Comparison of ENCODE assay signal across 22 cellular contexts in genomic region chrX:2418000-2418399, GRCh38.
DNase-seq lines count a peak whose midpoint lies in the region; ATAC-seq, FAIRE-seq and TF ChIP-seq lines count a peak whose summit lies in the region.
"Had no signal": no experiment of that assay in that cellular context is flagged by ENCODE, and none has a peak within 500 bp of the region (broad histone marks: within the 10 kb centered on the region; RNA-seq: fewer than 3 reads in every experiment).

No MANE protein-coding gene starts in this region.

- H3K9ac ChIP-seq in HepG2 (ENCODE audit: insufficient read depth, low read depth, low read length) (no peak overlapping the region), IMR-90 (ENCODE audit: low read depth, low read length) (no peak overlapping the region), K562 (ENCODE audit: insufficient read depth in 1 of 2, low read depth in 2 of 2, low read length in 2 of 2) (no peak overlapping the region)
- H3K9ac ChIP-seq: BLaER1 treated with 17β-estradiol and CSF1 and Interleukin-3, amounts not matched to agents 10 nM and 100 nM; GM23248 had no signal

- no peak for ATAC-seq in HepG2
- no peak for ATAC-seq in right lobe of liver
- no peak for ATAC-seq in IMR-90 (ENCODE audit: low read depth)
- ATAC-seq in K562, result no peak
- no peak for ATAC-seq in GM21529 (IDR thresholded peaks at IDR 0.05; ENCODE audit: unreplicated experiment)

- H3K4ac ChIP-seq in IMR-90 (ENCODE audit: low read depth, low read length), result no peak overlapping the region

- H3K79me2 ChIP-seq in HepG2 (ENCODE audit: insufficient read depth, low read length), result no peaks in the 10 kb centered on the region
- no peaks in the 10 kb centered on the region for H3K79me2 ChIP-seq in K562 (ENCODE audit: control insufficient read depth, insufficient read depth, low read length)

- H3K56ac ChIP-seq in IMR-90 (ENCODE audit: extremely low read depth, insufficient read depth, low read length), result no peak overlapping the region

- no peak for DNase-seq in HepG2 (ENCODE audit: low spot score)
- DNase-seq in right lobe of liver, result no peak
- no peak for DNase-seq in IMR-90
- DNase-seq in K562 (ENCODE audit: extremely low read depth in 1 of 4, low spot score in 3 of 4), result no peak
- DNase-seq in DMS53 treated with DMSO at 0.1 percent for 48 hours (lab: John Stamatoyannopoulos, UW; ENCODE audit: unreplicated experiment), result no peak
- DNase-seq: ACHN; AML-193; BE2C; CD4-positive, alpha-beta T cell; CD8-positive, alpha-beta memory T cell; DMS53; DND-41; GM23248; H7; HCEC 1CT had no signal

- no peak overlapping the region for H2AK9ac ChIP-seq in IMR-90 (replicated peaks; ENCODE audit: low read depth, low read length, poor library complexity)

- no peak overlapping the region for H3K4me2 ChIP-seq in HepG2 (ENCODE audit: low read depth, low read length)
- no peak overlapping the region for H3K4me2 ChIP-seq in IMR-90 (ENCODE audit: low read depth, low read length)
- H3K4me2 ChIP-seq in K562 (ENCODE audit: insufficient read depth, low read length), result no peak overlapping the region
- H3K4me2 ChIP-seq: BLaER1 treated with 17β-estradiol and CSF1 and Interleukin-3, amounts not matched to agents 10 nM and 100 nM had no signal

- no peak for TF ChIP-seq EP300 in HepG2 (IDR thresholded peaks at IDR 0.05; ENCODE audit: low read depth in 2 of 2, low read length in 2 of 2)
- no peak for TF ChIP-seq EP300 in HepG2 (CRISPR knock-in tag; IDR thresholded peaks at IDR 0.05; ENCODE audit: borderline replicate concordance)
- no peak for TF ChIP-seq EP300 in K562 (IDR thresholded peaks at IDR 0.05; ENCODE audit: low read length)

- H2BK15ac ChIP-seq in IMR-90 (ENCODE audit: low read depth, low read length), result no peak overlapping the region

- H3K27ac ChIP-seq in HepG2 (ENCODE audit: extremely low read length, insufficient read depth, low read length) (no peak overlapping the region), right lobe of liver (no peak overlapping the region), IMR-90 (ENCODE audit: insufficient read depth, low read length) (no peak overlapping the region), K562 (ENCODE audit: extremely low read depth, low read depth, low read length) (no peak overlapping the region)
- H3K27ac ChIP-seq: 22Rv1; BLaER1 treated with 17β-estradiol and CSF1 and Interleukin-3, amounts not matched to agents 10 nM and 100 nM; GM23248 had no signal

- in situ Hi-C loops in HepG2 (cut with HindIII; ENCODE audit: extremely low pct_ligation_motif_present, low pct_unique_long_range_greater_than_20kb), result no loop called here
- in situ Hi-C loops in IMR-90 (cut with MboI; ENCODE audit: low sequenced_read_pairs), result no loop called here
- in situ Hi-C loops in K562 (cut with MboI), result no loop called here

- 0 out of 5 replicates have a peak, but pooled peaks cover 0 to 3% of the 10 kb centered on the region in 2 experiments for H3K36me3 ChIP-seq in HepG2 (replicated peaks in 1 of 2; ENCODE audit: control insufficient read depth in 1 of 2, insufficient read depth in 2 of 2, low read length in 2 of 2)
- peaks cover 0 to 2% (median 0%) of the 10 kb centered on the region in 4 donors for H3K36me3 ChIP-seq in right lobe of liver
- peaks cover 10% of the 10 kb centered on the region for H3K36me3 ChIP-seq in IMR-90 (ENCODE audit: control insufficient read depth, insufficient read depth, low read length)
- no peaks in the 10 kb centered on the region for H3K36me3 ChIP-seq in K562 (ENCODE audit: control insufficient read depth, insufficient read depth, low read length)
- H3K36me3 ChIP-seq: BE2C had no signal

- TF ChIP-seq POLR2A in HepG2 (IDR thresholded peaks at IDR 0.05; ENCODE audit: insufficient read depth in 1 of 2, low read depth in 2 of 2, low read length in 2 of 2), result no peak
- no peak for TF ChIP-seq POLR2A in right lobe of liver (IDR thresholded peaks at IDR 0.05)
- no peak for TF ChIP-seq POLR2A in IMR-90 (IDR thresholded peaks at IDR 0.05; ENCODE audit: low read depth, low read length)
- TF ChIP-seq POLR2A in K562 (conservative IDR thresholded peaks at IDR 0.05), result no peak

- no peak overlapping the region for H4K5ac ChIP-seq in IMR-90 (ENCODE audit: low read depth, low read length)

- dilution Hi-C loops in IMR-90 (cut with HindIII; ENCODE audit: low sequenced_read_pairs, unreplicated experiment), result no loop called here

- no peaks in the 10 kb centered on the region for H3K4me1 ChIP-seq in HepG2 (ENCODE audit: insufficient read depth, low read length)
- no peaks in the 10 kb centered on the region for H3K4me1 ChIP-seq in right lobe of liver
- no peaks in the 10 kb centered on the region for H3K4me1 ChIP-seq in IMR-90 (ENCODE audit: control insufficient read depth, insufficient read depth, low read length)
- H3K4me1 ChIP-seq in K562 (replicated peaks in 1 of 2; ENCODE audit: control insufficient read depth in 2 of 2, insufficient read depth in 2 of 2, low read length in 2 of 2), result no peaks in the 10 kb centered on the region
- H3K4me1 ChIP-seq: BE2C had no signal

- H3K27me3 ChIP-seq in HepG2 (ENCODE audit: control insufficient read depth in 1 of 2, insufficient read depth in 2 of 2, low read length in 2 of 2), result no peaks in the 10 kb centered on the region
- no peaks in the 10 kb centered on the region for H3K27me3 ChIP-seq in right lobe of liver
- H3K27me3 ChIP-seq in IMR-90 (ENCODE audit: control insufficient read depth, insufficient read depth, low read length), result no peaks in the 10 kb centered on the region
- H3K27me3 ChIP-seq in K562 (ENCODE audit: control insufficient read depth in 2 of 2, insufficient read depth in 2 of 2, low read length in 2 of 2), result no peaks in the 10 kb centered on the region
- H3K27me3 ChIP-seq: BE2C; BLaER1 treated with 17β-estradiol and CSF1 and Interleukin-3, amounts not matched to agents 10 nM and 100 nM had no signal

- no peaks in the 10 kb centered on the region for H4K20me1 ChIP-seq in HepG2 (ENCODE audit: insufficient read depth, low read length)
- H4K20me1 ChIP-seq in IMR-90 (ENCODE audit: insufficient read depth, low read length), result peaks cover 8% of the 10 kb centered on the region; the same call in 1 of the 2 replicates
- no peaks in the 10 kb centered on the region for H4K20me1 ChIP-seq in K562 (replicated peaks; ENCODE audit: control insufficient read depth, insufficient read depth, low read length)
- H4K20me1 ChIP-seq: BLaER1 treated with 17β-estradiol and CSF1 and Interleukin-3, amounts not matched to agents 10 nM and 100 nM had no signal

- H3K79me1 ChIP-seq in IMR-90 (ENCODE audit: low read depth in 1 of 2, low read length in 2 of 2), result peaks cover 29 to 35% of the 10 kb centered on the region in 2 experiments

- no peak overlapping the region for H3K4me3 ChIP-seq in HepG2 (replicated peaks in 1 of 3; ENCODE audit: insufficient read depth in 1 of 3, low read depth in 2 of 3, low read length in 3 of 3)
- H3K4me3 ChIP-seq in right lobe of liver, result no peak overlapping the region
- H3K4me3 ChIP-seq in IMR-90 (ENCODE audit: insufficient read depth, low read depth, low read length), result no peak overlapping the region
- no peak overlapping the region for H3K4me3 ChIP-seq in K562
- H3K4me3 ChIP-seq: BLaER1 treated with 17β-estradiol and CSF1 and Interleukin-3, amounts not matched to agents 10 nM and 100 nM; GM23248 had no signal

- H3K9me1 ChIP-seq in IMR-90 (ENCODE audit: insufficient read depth, low read length) (no peaks in the 10 kb centered on the region), K562 (ENCODE audit: control insufficient read depth, insufficient read depth, low read length) (no peaks in the 10 kb centered on the region)

- no peak overlapping the region for H2AK5ac ChIP-seq in IMR-90 (ENCODE audit: low read depth, low read length)

- H2AFZ ChIP-seq in HepG2 (ENCODE audit: low read length) (no peak overlapping the region), IMR-90 (replicated peaks; ENCODE audit: low read length, poor library complexity) (no peak overlapping the region), K562 (ENCODE audit: low read depth, low read length) (no peak overlapping the region)
- H2AFZ ChIP-seq: GM23248 had no signal

- H3K9me3 ChIP-seq in HepG2 (ENCODE audit: low read length) (peaks cover 12% of the 10 kb centered on the region; the same call in 1 of the 2 replicates), right lobe of liver (no peaks in the 10 kb centered on the region), IMR-90 (ENCODE audit: control insufficient read depth, insufficient read depth, low read length) (no peaks in the 10 kb centered on the region), K562 (replicated peaks; ENCODE audit: control insufficient read depth, insufficient read depth, low read depth, low read length) (no peaks in the 10 kb centered on the region)
- H3K9me3 ChIP-seq: BE2C had no signal

- CTCF ChIA-PET in HepG2 (lab: Yijun Ruan, JAX; ENCODE audit: low intra/inter-chr PET ratio, low total read pairs), result no interaction called here
- CTCF ChIA-PET in IMR-90 (lab: Yijun Ruan, JAX), result no interaction called here
- CTCF ChIA-PET in K562 (lab: Yijun Ruan, JAX; ENCODE audit: low intra/inter-chr PET ratio), result no interaction called here

- H4K8ac ChIP-seq in IMR-90 (ENCODE audit: low read depth in 2 of 2, low read length in 2 of 2), result no peak overlapping the region

- no peak overlapping the region for H4K91ac ChIP-seq in IMR-90 (ENCODE audit: insufficient read depth, low read depth, low read length)

- no peak overlapping the region for H3K14ac ChIP-seq in IMR-90 (replicated peaks; ENCODE audit: low read depth, low read length)

- no peak overlapping the region for H2BK120ac ChIP-seq in IMR-90 (ENCODE audit: low read depth, low read length)

- FAIRE-seq in HepG2 (lab: Jason Lieb, UNC) (no peak), K562 (lab: Jason Lieb, UNC) (no peak)
- FAIRE-seq: A204.1, G401.6, GM18507, H1 had no signal

- no TSS peak for BruUV-seq in HepG2 (replicated peaks; lab: Mats Ljungman, UMichigan)
- BruUV-seq in IMR-90 (replicated peaks; lab: Mats Ljungman, UMichigan), result no TSS peak
- no TSS peak for BruUV-seq in K562 (replicated peaks; lab: Mats Ljungman, UMichigan)

- TF ChIP-seq CTCF in HepG2 (CRISPR knock-in tag; IDR thresholded peaks at IDR 0.05) (no peak), right lobe of liver (IDR thresholded peaks at IDR 0.05) (no peak), IMR-90 (conservative IDR thresholded peaks at IDR 0.05; ENCODE audit: low read depth, low read length) (no peak), K562 (IDR thresholded peaks at IDR 0.05 in 2 of 3, conservative IDR thresholded peaks at IDR 0.05 in 1 of 3; ENCODE audit: insufficient read depth in 2 of 3, low read depth in 1 of 3, low read length in 3 of 3) (no peak)

- H3K18ac ChIP-seq in IMR-90 (ENCODE audit: low read depth, low read length), result no peak overlapping the region

- no peak overlapping the region for H2BK5ac ChIP-seq in IMR-90 (ENCODE audit: low read depth, low read length, poor library complexity, severe bottlenecking)

- H2BK20ac ChIP-seq in IMR-90 (ENCODE audit: low read depth, low read length), result no peak overlapping the region

- TF ChIP-seq RAD21 in HepG2 (CRISPR knock-in tag; IDR thresholded peaks at IDR 0.05), result no peak
- TF ChIP-seq RAD21 in IMR-90 (IDR thresholded peaks at IDR 0.05; ENCODE audit: low read length), result no peak
- no peak for TF ChIP-seq RAD21 in K562 (CRISPR knock-in tag; conservative IDR thresholded peaks at IDR 0.05 in 1 of 2, IDR thresholded peaks at IDR 0.05 in 1 of 2)

- 95% methylated on average over 2 of the region's 2 CpGs for WGBS in HepG2 (ENCODE audit: low lambda C conversion rate)
- WGBS in right lobe of liver (ENCODE audit: insufficient coverage, low coverage, low lambda C conversion rate, missing lambda C conversion rate), result 100% methylated on average over 2 of the region's 2 CpGs
- WGBS in IMR-90 (ENCODE audit: extremely low coverage in 2 of 2, insufficient read length in 1 of 2), 2 experiments, result no CpG with 5 or more reads among the region's 2 CpGs
- 7% methylated on average over 2 of the region's 2 CpGs for WGBS in K562 (ENCODE audit: insufficient coverage, low coverage, missing lambda C conversion rate)

- no peak overlapping the region for H3K23ac ChIP-seq in IMR-90 (ENCODE audit: low read depth, low read length)

- POLR2A ChIA-PET in HepG2 (lab: Yijun Ruan, JAX) (no interaction called here), IMR-90 (lab: Charles Lee; ENCODE audit: unreplicated experiment) (no interaction called here), K562 (lab: Yijun Ruan, JAX) (no interaction called here)

- intact Hi-C loops in HepG2 (cut with micrococcal nuclease; ENCODE audit: unreplicated experiment) (no loop called here), right lobe of liver (cut with DNase I) (no loop called here), IMR-90 (cut with micrococcal nuclease) (no loop called here), K562 (cut with micrococcal nuclease) (no loop called here)

Comparison
In these comparisons a context has a peak if more than half of its experiments do, and no peak if none do; other contexts are left out.
1. Of the 241 proteins assayed by ChIP-seq in both HepG2 and K562: peak only in HepG2: CEBPB; only in K562: none; in both: none; in neither: 237; mixed calls (peak in some experiments, not most) for 3.